Comparison of ENCODE assay signal across 4 cellular contexts in the genomic region with DNA sequence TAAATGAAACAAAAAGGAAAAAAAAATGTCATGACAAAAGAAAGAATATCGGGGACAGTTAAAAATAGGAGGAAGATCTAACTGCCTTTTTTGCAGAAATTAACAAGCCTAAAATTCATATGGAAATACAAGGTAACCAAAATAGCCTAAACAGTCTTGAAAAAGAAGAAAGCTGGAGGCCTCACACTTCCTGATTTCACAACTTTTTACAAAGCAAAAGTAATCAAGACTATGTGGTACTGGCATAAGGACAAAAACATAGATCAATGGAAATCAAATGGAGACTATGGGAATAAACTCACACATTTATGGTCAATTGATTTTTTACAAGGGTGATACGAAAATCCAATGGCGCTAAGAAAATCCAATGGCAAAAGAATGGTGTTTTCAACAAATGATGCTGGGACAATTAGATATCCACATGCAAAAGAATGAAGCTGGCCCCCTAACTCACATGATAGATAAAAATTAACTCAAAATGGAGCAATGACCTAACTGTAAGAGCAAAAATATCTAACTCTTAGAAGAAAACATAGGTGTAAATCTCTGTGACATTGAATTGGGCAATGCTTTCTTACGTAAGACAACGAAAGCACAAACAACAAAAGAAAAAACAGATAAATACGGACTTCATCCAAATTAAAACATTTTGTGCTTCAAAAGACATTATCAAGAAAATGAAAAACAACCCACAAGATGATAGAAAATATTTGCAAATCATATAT.
A peak's percentile ranks its signal among the peaks of the same experiment; 100 is the strongest.
TF ChIP-seq lines count a peak whose summit lies in the region.

No MANE protein-coding gene starts in this region.

TF ChIP-seq in liver, 16 proteins besides CTCF, POLR2A, EP300 and RAD21:
- TF ChIP-seq YY1 (IDR thresholded peaks at IDR 0.05) (peak; percentile 26), TAF1 (conservative IDR thresholded peaks at IDR 0.05) (no peak), RXRA (IDR thresholded peaks at IDR 0.05) (peak in 1 of 2 donors; percentile 8), HNF4A (conservative IDR thresholded peaks at IDR 0.05) (peak; percentile 13 to 20)
- TF ChIP-seq, protein P1, sequence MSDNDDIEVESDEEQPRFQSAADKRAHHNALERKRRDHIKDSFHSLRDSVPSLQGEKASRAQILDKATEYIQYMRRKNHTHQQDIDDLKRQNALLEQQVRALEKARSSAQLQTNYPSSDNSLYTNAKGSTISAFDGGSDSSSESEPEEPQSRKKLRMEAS (IDR thresholded peaks at IDR 0.05), result peak; percentile 17

TF ChIP-seq in HepG2, 621 proteins besides CTCF, POLR2A, EP300 and RAD21:
- no peak for TF ChIP-seq ZNF564 (CRISPR knock-in tag; IDR thresholded peaks at IDR 0.05)
- no peak for TF ChIP-seq GTF2F1 (IDR thresholded peaks at IDR 0.05; ENCODE audit: low read length)
- TF ChIP-seq, protein P2, sequence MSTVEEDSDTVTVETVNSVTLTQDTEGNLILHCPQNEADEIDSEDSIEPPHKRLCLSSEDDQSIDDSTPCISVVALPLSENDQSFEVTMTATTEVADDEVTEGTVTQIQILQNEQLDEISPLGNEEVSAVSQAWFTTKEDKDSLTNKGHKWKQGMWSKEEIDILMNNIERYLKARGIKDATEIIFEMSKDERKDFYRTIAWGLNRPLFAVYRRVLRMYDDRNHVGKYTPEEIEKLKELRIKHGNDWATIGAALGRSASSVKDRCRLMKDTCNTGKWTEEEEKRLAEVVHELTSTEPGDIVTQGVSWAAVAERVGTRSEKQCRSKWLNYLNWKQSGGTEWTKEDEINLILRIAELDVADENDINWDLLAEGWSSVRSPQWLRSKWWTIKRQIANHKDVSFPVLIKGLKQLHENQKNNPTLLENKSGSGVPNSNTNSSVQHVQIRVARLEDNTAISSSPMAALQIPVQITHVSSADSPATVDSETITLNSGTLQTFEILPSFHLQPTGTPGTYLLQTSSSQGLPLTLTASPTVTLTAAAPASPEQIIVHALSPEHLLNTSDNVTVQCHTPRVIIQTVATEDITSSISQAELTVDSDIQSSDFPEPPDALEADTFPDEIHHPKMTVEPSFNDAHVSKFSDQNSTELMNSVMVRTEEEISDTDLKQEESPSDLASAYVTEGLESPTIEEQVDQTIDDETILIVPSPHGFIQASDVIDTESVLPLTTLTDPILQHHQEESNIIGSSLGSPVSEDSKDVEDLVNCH (CRISPR knock-in tag; IDR thresholded peaks at IDR 0.05), result no peak
- TF ChIP-seq RFXANK (CRISPR knock-in tag; IDR thresholded peaks at IDR 0.05), result no peak
- no peak for TF ChIP-seq MYNN (CRISPR knock-in tag; IDR thresholded peaks at IDR 0.05; ENCODE audit: low read depth)
- TF ChIP-seq HES4 (CRISPR knock-in tag; IDR thresholded peaks at IDR 0.05; ENCODE audit: borderline replicate concordance), result no peak
- TF ChIP-seq ZNF746 (CRISPR knock-in tag; IDR thresholded peaks at IDR 0.05), result no peak
- TF ChIP-seq, protein P3, sequence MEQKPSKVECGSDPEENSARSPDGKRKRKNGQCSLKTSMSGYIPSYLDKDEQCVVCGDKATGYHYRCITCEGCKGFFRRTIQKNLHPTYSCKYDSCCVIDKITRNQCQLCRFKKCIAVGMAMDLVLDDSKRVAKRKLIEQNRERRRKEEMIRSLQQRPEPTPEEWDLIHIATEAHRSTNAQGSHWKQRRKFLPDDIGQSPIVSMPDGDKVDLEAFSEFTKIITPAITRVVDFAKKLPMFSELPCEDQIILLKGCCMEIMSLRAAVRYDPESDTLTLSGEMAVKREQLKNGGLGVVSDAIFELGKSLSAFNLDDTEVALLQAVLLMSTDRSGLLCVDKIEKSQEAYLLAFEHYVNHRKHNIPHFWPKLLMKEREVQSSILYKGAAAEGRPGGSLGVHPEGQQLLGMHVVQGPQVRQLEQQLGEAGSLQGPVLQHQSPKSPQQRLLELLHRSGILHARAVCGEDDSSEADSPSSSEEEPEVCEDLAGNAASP (CRISPR knock-in tag; IDR thresholded peaks at IDR 0.05; ENCODE audit: borderline replicate concordance), result no peak
- TF ChIP-seq GABPB1 (CRISPR knock-in tag; IDR thresholded peaks at IDR 0.05), result no peak

TF ChIP-seq in WTC11, 78 proteins besides CTCF, POLR2A, EP300 and RAD21 (continues in another document):
- TF ChIP-seq, protein P4, sequence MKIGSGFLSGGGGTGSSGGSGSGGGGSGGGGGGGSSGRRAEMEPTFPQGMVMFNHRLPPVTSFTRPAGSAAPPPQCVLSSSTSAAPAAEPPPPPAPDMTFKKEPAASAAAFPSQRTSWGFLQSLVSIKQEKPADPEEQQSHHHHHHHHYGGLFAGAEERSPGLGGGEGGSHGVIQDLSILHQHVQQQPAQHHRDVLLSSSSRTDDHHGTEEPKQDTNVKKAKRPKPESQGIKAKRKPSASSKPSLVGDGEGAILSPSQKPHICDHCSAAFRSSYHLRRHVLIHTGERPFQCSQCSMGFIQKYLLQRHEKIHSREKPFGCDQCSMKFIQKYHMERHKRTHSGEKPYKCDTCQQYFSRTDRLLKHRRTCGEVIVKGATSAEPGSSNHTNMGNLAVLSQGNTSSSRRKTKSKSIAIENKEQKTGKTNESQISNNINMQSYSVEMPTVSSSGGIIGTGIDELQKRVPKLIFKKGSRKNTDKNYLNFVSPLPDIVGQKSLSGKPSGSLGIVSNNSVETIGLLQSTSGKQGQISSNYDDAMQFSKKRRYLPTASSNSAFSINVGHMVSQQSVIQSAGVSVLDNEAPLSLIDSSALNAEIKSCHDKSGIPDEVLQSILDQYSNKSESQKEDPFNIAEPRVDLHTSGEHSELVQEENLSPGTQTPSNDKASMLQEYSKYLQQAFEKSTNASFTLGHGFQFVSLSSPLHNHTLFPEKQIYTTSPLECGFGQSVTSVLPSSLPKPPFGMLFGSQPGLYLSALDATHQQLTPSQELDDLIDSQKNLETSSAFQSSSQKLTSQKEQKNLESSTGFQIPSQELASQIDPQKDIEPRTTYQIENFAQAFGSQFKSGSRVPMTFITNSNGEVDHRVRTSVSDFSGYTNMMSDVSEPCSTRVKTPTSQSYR (CRISPR knock-in tag; IDR thresholded peaks at IDR 0.05), result no peak
- TF ChIP-seq, protein P5, sequence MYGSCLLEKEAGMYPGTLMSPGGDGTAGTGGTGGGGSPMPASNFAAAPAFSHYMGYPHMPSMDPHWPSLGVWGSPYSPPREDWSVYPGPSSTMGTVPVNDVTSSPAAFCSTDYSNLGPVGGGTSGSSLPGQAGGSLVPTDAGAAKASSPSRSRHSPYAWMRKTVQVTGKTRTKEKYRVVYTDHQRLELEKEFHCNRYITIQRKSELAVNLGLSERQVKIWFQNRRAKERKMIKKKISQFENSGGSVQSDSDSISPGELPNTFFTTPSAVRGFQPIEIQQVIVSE (CRISPR knock-in tag; IDR thresholded peaks at IDR 0.05; ENCODE audit: borderline replicate concordance), result no peak
- no peak for TF ChIP-seq KAT7 (CRISPR knock-in tag; IDR thresholded peaks at IDR 0.05; ENCODE audit: borderline replicate concordance)
- TF ChIP-seq JAZF1 (CRISPR knock-in tag; IDR thresholded peaks at IDR 0.05), result no peak
- no peak for TF ChIP-seq ETV6 (CRISPR knock-in tag; IDR thresholded peaks at IDR 0.05)
- TF ChIP-seq, protein P6, sequence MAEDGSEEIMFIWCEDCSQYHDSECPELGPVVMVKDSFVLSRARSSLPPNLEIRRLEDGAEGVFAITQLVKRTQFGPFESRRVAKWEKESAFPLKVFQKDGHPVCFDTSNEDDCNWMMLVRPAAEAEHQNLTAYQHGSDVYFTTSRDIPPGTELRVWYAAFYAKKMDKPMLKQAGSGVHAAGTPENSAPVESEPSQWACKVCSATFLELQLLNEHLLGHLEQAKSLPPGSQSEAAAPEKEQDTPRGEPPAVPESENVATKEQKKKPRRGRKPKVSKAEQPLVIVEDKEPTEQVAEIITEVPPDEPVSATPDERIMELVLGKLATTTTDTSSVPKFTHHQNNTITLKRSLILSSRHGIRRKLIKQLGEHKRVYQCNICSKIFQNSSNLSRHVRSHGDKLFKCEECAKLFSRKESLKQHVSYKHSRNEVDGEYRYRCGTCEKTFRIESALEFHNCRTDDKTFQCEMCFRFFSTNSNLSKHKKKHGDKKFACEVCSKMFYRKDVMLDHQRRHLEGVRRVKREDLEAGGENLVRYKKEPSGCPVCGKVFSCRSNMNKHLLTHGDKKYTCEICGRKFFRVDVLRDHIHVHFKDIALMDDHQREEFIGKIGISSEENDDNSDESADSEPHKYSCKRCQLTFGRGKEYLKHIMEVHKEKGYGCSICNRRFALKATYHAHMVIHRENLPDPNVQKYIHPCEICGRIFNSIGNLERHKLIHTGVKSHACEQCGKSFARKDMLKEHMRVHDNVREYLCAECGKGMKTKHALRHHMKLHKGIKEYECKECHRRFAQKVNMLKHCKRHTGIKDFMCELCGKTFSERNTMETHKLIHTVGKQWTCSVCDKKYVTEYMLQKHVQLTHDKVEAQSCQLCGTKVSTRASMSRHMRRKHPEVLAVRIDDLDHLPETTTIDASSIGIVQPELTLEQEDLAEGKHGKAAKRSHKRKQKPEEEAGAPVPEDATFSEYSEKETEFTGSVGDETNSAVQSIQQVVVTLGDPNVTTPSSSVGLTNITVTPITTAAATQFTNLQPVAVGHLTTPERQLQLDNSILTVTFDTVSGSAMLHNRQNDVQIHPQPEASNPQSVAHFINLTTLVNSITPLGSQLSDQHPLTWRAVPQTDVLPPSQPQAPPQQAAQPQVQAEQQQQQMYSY (CRISPR knock-in tag; IDR thresholded peaks at IDR 0.05), result no peak

TF ChIP-seq in HEK293T, 16 proteins besides CTCF, POLR2A, EP300 and RAD21:
- TF ChIP-seq TARDBP (IDR thresholded peaks at IDR 0.05), result no peak
- TF ChIP-seq, protein P7, sequence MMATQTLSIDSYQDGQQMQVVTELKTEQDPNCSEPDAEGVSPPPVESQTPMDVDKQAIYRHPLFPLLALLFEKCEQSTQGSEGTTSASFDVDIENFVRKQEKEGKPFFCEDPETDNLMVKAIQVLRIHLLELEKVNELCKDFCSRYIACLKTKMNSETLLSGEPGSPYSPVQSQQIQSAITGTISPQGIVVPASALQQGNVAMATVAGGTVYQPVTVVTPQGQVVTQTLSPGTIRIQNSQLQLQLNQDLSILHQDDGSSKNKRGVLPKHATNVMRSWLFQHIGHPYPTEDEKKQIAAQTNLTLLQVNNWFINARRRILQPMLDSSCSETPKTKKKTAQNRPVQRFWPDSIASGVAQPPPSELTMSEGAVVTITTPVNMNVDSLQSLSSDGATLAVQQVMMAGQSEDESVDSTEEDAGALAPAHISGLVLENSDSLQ (IDR thresholded peaks at IDR 0.05), result no peak
- TF ChIP-seq ELF4 (IDR thresholded peaks at IDR 0.05), result no peak
- TF ChIP-seq NFRKB (IDR thresholded peaks at IDR 0.05), result no peak
